16 cellular contexts compared by ENCODE assay signal in the genomic region with DNA sequence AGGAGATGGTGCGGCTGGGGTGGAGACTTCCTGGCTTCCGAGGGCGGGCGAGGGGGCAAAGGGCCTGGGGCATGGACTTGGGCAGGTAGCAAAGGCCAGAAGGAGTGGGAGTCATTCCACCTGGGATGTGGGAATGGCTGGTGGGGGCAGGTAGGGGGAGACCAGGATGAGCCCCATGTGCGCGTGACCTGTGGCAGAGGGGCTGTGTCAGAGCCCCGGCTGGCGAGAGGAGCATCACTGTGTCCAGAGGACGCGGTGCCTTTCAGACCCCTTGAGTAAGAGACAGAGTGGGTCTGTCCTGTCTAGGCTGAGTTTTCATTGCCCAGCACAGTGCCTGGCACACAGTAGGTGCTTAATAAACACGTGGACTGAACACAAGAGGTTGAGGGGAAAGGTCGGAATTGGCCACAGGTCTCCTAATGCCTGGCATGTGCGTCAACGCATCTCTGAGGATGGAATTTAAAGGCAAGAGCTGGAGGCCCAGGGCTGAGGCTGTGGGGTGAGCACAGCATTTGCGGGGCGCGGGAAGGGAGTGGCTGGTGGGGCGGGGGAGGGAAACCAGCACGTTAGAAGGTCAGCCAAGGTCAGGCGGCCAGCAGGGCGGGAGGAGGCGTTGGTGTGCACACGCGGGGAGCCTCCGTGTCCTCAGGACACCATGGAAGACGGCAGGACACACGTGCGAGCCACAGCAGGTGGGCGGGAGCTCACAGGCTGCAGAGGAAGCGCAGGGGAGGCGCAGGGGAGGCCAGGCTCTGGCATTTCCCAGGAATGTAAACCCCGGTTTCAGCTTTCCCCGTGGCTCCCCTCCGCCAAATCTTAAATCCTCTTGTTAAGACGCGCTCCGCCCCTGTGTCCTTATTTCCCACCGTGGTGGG. TPM values are rescaled to one million over a fixed set of nuclear protein-coding genes. Genes with fewer than 3 reads are reported as not detected.
DNase-seq lines count a peak whose midpoint lies in the region; ATAC-seq and FAIRE-seq lines count a peak whose summit lies in the region.
"Had no signal": no experiment of that assay in that cellular context is flagged by ENCODE, and none has a peak within 500 bp of the region (broad histone marks: within the 10 kb centered on the region; RNA-seq: fewer than 3 reads in every experiment).

No MANE protein-coding gene starts in this region.

- H3K27me3 ChIP-seq in HUES64 (ENCODE audit: insufficient read depth, low read length) = no peaks in the 10 kb centered on the region
- no peaks in the 10 kb centered on the region for H3K27me3 ChIP-seq in small intestine (ENCODE audit: control insufficient read depth in 2 of 2, insufficient read depth in 2 of 2, low read length in 2 of 2)

- DNase-seq in amniotic epithelial cell (ENCODE audit: low read depth) (peak; percentile 44), left colon (no peak), small intestine (peak; percentile 44), nucleus accumbens (lab: John Stamatoyannopoulos, UW) (no peak), NCI-H748 treated with DMSO at 0.1 percent for 48 hours (lab: John Stamatoyannopoulos, UW) (no peak), NCI-H1436 treated with DMSO at 0.1 percent for 48 hours (lab: John Stamatoyannopoulos, UW) (no peak)
- DNase-seq in stimulated activated CD4-positive, alpha-beta T cell treated with anti-CD3 and anti-CD28 coated beads, Interleukin-1b, Interleukin-23, amount 100 ng/mL, for 48 hours = no peak
- DNase-seq: activated CD4-positive, alpha-beta T cell treated with anti-CD3 and anti-CD28 coated beads for 4 hours; anterior cingulate cortex; CD8-positive, alpha-beta memory T cell; KBM-7; kidney glomerular epithelial cell; NCI-H1694 had no signal

- no peak for FAIRE-seq in small intestine (lab: Jason Lieb, UNC)

- H3K4me1 ChIP-seq in HUES64 (ENCODE audit: insufficient read depth, low read length) = peaks cover 23% of the 10 kb centered on the region
- H3K4me1 ChIP-seq in small intestine (ENCODE audit: control insufficient read depth in 2 of 2, insufficient read depth in 1 of 2, low read depth in 1 of 2, low read length in 1 of 2) = peaks cover 3 to 7% of the 10 kb centered on the region in 2 donors

- H3K4me3 ChIP-seq in HUES64 (ENCODE audit: low read length) (no peak overlapping the region), small intestine (ENCODE audit: low read depth in 1 of 2, low read length in 2 of 2) (no peak overlapping the region)
- H3K4me3 ChIP-seq: skin epidermis, thoracic aorta had no signal

- intact Hi-C loops in left colon (cut with DNase I, micrococcal nuclease) = no loop called here

- H3K9me3 ChIP-seq in HUES64 (ENCODE audit: insufficient read depth, low read depth, low read length) (no peaks in the 10 kb centered on the region), small intestine (ENCODE audit: control insufficient read depth, low read depth) (no peaks in the 10 kb centered on the region)
- H3K9me3 ChIP-seq: thoracic aorta had no signal

- peak overlapping the region; percentile 54 for H3K9ac ChIP-seq in HUES64 (ENCODE audit: low read depth, low read length)

- 45% methylated on average over 38 of the region's 38 CpGs for WGBS in HUES64
- 79 to 84% (median 80%) methylated on average over 35 to 38 of the region's 38 CpGs for WGBS in small intestine, 3 donors

- peak overlapping the region; percentile 77 for H3K27ac ChIP-seq in HUES64 (ENCODE audit: low read depth, low read length)
- H3K27ac ChIP-seq in small intestine (ENCODE audit: low read depth in 1 of 2, low read length in 1 of 2) = no peak overlapping the region
- H3K27ac ChIP-seq: skin epidermis, thoracic aorta had no signal

- H3K36me3 ChIP-seq in HUES64 (ENCODE audit: insufficient read depth, low read length) = no peaks in the 10 kb centered on the region
- no peaks in the 10 kb centered on the region for H3K36me3 ChIP-seq in small intestine (ENCODE audit: control insufficient read depth in 2 of 2, insufficient read depth in 2 of 2, low read length in 2 of 2)
- H3K36me3 ChIP-seq: thoracic aorta had no signal

- ATAC-seq in left colon = peak; percentile 30

RNA-seq across cellular contexts. Expression of gene CUX1, which starts 51.8 kb away (rescaled TPM):
- 24.9 TPM for polyA plus RNA-seq in HUES64 (2013, experiment 1 of 2)
- polyA plus RNA-seq in HUES64 (2013, experiment 2 of 2) = 29.5 TPM
- 100 to 1,000 TPM; 122 to 131 TPM for total RNA-seq in left colon
- 10 to 100 TPM; 29.2 to 32.9 (median 31.8) TPM for polyA plus RNA-seq in small intestine

Comparison
In these comparisons a context has a peak if more than half of its experiments do, and no peak if none do; other contexts are left out.
1. DNase-seq: peak in amniotic epithelial cell (single experiment) and small intestine (single experiment); none in left colon (0 of 2), nucleus accumbens (0 of 56), NCI-H748 treated with DMSO at 0.1 percent for 48 hours (single experiment), stimulated activated CD4-positive, alpha-beta T cell treated with anti-CD3 and anti-CD28 coated beads, Interleukin-1b, Interleukin-23, amount 100 ng/mL, for 48 hours (single experiment) and NCI-H1436 treated with DMSO at 0.1 percent for 48 hours (single experiment).